ENCODE assay signal across 8 cellular contexts in genomic region chr10:110399163-110400094, GRCh38.
DNase-seq lines count a peak whose midpoint lies in the region; ATAC-seq and TF ChIP-seq lines count a peak whose summit lies in the region.

No MANE protein-coding gene starts in this region.

- H3K4me3 ChIP-seq in AG04450 (ENCODE audit: low read depth, low read length) = peak overlapping the region; percentile 14; the same call in 1 of the 2 replicates
- no peak overlapping the region for H3K4me3 ChIP-seq in mucosa of descending colon

- no peaks in the 10 kb centered on the region for H3K9me3 Mint-ChIP-seq in chondrocyte (ENCODE audit: low read depth)

- peaks cover 33% of the 10 kb centered on the region for H3K4me1 ChIP-seq in mucosa of descending colon (ENCODE audit: low read depth)

- H3K4me1 Mint-ChIP-seq in chondrocyte (ENCODE audit: low read depth) = peaks cover 38% of the 10 kb centered on the region

- H3K27me3 Mint-ChIP-seq in chondrocyte (ENCODE audit: low read depth) = no peaks in the 10 kb centered on the region

- DNase-seq in AG04450 (ENCODE audit: low read depth, low spot score) = peak; percentile 92
- peak; percentile 79 for DNase-seq in LoVo (ENCODE audit: low spot score)
- DNase-seq in chondrocyte (ENCODE audit: low spot score) = no peak
- DNase-seq in mucosa of descending colon = no peak
- DNase-seq in stimulated activated CD4-positive, alpha-beta T cell treated with anti-CD3 and anti-CD28 coated beads, Interleukin-1b, Interleukin-23, amount 100 ng/mL, for 48 hours = no peak
- DNase-seq in islet precursor cell = no peak

- H3K36me3 ChIP-seq in mucosa of descending colon (ENCODE audit: low read depth) = no peaks in the 10 kb centered on the region

- CTCF ChIA-PET in AG04450 (lab: Charles Lee) = no interaction called here

- H3K27me3 ChIP-seq in AG04450 (ENCODE audit: control insufficient read depth, insufficient read depth, low read length) = no peaks in the 10 kb centered on the region

- H3K9me3 ChIP-seq in AG04450 (ENCODE audit: control insufficient read depth, insufficient read depth, low read length) = no peaks in the 10 kb centered on the region
- H3K9me3 ChIP-seq in mucosa of descending colon = no peaks in the 10 kb centered on the region

- no peak for TF ChIP-seq CTCF in AG04450 (IDR thresholded peaks at IDR 0.05; ENCODE audit: low read depth, low read length)
- TF ChIP-seq CTCF in chondrocyte (IDR thresholded peaks at IDR 0.05) = no peak
- TF ChIP-seq CTCF in mucosa of descending colon (IDR thresholded peaks at IDR 0.05) = no peak

- POLR2A ChIA-PET in AG04450 (lab: Yijun Ruan, JAX) = interaction anchor here (0.7 to 2.0 kb wide), 8 partner anchors 9 to 146 kb away, joined by 3 to 8 read pairs (median 4); no protein-coding TSS in a partner anchor

- no peaks in the 10 kb centered on the region for H3K36me3 Mint-ChIP-seq in chondrocyte (ENCODE audit: low read depth)

- ATAC-seq in mucosa of descending colon = peak; percentile 16
- no peak for ATAC-seq in GM21825 (IDR thresholded peaks at IDR 0.05; ENCODE audit: unreplicated experiment)
- no peak for ATAC-seq in HG03039 (IDR thresholded peaks at IDR 0.05; ENCODE audit: unreplicated experiment)

- intact Hi-C loops in mucosa of descending colon (cut with DNase I, micrococcal nuclease) = no loop called here

- H3K27ac Mint-ChIP-seq in chondrocyte (ENCODE audit: unreplicated experiment) = peak overlapping the region; percentile 98

- peak overlapping the region; percentile 98 for H3K27ac ChIP-seq in AG04450 (ENCODE audit: low read depth, low read length)

- H3K4me3 Mint-ChIP-seq in chondrocyte (ENCODE audit: unreplicated experiment) = no peak overlapping the region

Comparison
In these comparisons a context has a peak if more than half of its experiments do, and no peak if none do; other contexts are left out.
1. DNase-seq: peak in AG04450 (single experiment) and LoVo (single experiment); none in chondrocyte (single experiment), mucosa of descending colon (0 of 3), stimulated activated CD4-positive, alpha-beta T cell treated with anti-CD3 and anti-CD28 coated beads, Interleukin-1b, Interleukin-23, amount 100 ng/mL, for 48 hours (single experiment) and islet precursor cell (single experiment).